ENCODE assay signal across 23 cellular contexts in genomic region chr12:65608319-65608916, GRCh38.
DNase-seq lines count a peak whose midpoint lies in the region; ATAC-seq and TF ChIP-seq lines count a peak whose summit lies in the region.
"Had no signal": no experiment of that assay in that cellular context is flagged by ENCODE, and none has a peak within 500 bp of the region (broad histone marks: within the 10 kb centered on the region; RNA-seq: fewer than 3 reads in every experiment).

No MANE protein-coding gene starts in this region.

- no peaks in the 10 kb centered on the region for H4K20me1 ChIP-seq in hepatocyte (ENCODE audit: insufficient read depth, poor library complexity, severe bottlenecking)

- ATAC-seq in HG03520 (IDR thresholded peaks at IDR 0.05; ENCODE audit: unreplicated experiment): no peak
- ATAC-seq in upper lobe of left lung (ENCODE audit: low FRiP score in 2 of 2): no peak
- ATAC-seq in GM21825 (IDR thresholded peaks at IDR 0.05; ENCODE audit: unreplicated experiment): no peak
- ATAC-seq: activated T-cell treated with anti-CD3 and anti-CD28 coated beads, Interleukin-2, amount 50 U/mL, for 4 hours; gastrocnemius medialis; left ventricle myocardium superior had no signal

- no peaks in the 10 kb centered on the region for H3K9me2 ChIP-seq in hepatocyte (replicated peaks; ENCODE audit: insufficient read depth)

- H2AFZ ChIP-seq in ACC112 (ENCODE audit: low read length, unreplicated experiment) (no peak overlapping the region), hepatocyte (no peak overlapping the region)

- no peak for TF ChIP-seq CTCF in hepatocyte (IDR thresholded peaks at IDR 0.05; ENCODE audit: poor library complexity)
- TF ChIP-seq CTCF in upper lobe of left lung (IDR thresholded peaks at IDR 0.05): no peak

- no peak for TF ChIP-seq EP300 in upper lobe of left lung (IDR thresholded peaks at IDR 0.05)

- no peak for TF ChIP-seq POLR2A in upper lobe of left lung (IDR thresholded peaks at IDR 0.05)

- no peaks in the 10 kb centered on the region for H3K27me3 ChIP-seq in ACC112 (ENCODE audit: insufficient read depth, low read length)
- no peaks in the 10 kb centered on the region for H3K27me3 ChIP-seq in hepatocyte
- H3K27me3 ChIP-seq in upper lobe of left lung: no peaks in the 10 kb centered on the region
- H3K27me3 ChIP-seq: body of pancreas, spleen, vagina had no signal

- H3K27ac ChIP-seq in ACC112 (ENCODE audit: low read depth, low read length): peak overlapping the region; percentile 99
- peak overlapping the region; percentile 61 for H3K27ac ChIP-seq in hepatocyte
- H3K27ac ChIP-seq in upper lobe of left lung: no peak overlapping the region
- H3K27ac ChIP-seq: A549, gastrocnemius medialis, spleen, vagina had no signal

- H3K4me1 ChIP-seq in ACC112 (ENCODE audit: control insufficient read depth, insufficient read depth, low read length, unreplicated experiment) (peaks cover 89% of the 10 kb centered on the region), hepatocyte (ENCODE audit: insufficient read depth) (no peaks in the 10 kb centered on the region), upper lobe of left lung (peaks cover 0 to 7% (median 6%) of the 10 kb centered on the region in 4 donors)
- H3K4me1 ChIP-seq: body of pancreas had no signal

- peaks cover 38% of the 10 kb centered on the region for H3K79me2 ChIP-seq in ACC112 (ENCODE audit: control insufficient read depth, insufficient read depth, low read length, unreplicated experiment)
- no peaks in the 10 kb centered on the region for H3K79me2 ChIP-seq in hepatocyte

- H3K4me3 ChIP-seq in ACC112 (ENCODE audit: low read depth, low read length) (no peak overlapping the region), hepatocyte (no peak overlapping the region), upper lobe of left lung (no peak overlapping the region)
- H3K4me3 ChIP-seq: A549, body of pancreas, gastrocnemius medialis, spleen, vagina had no signal

- H3K9me3 ChIP-seq in hepatocyte (ENCODE audit: low read depth) (no peaks in the 10 kb centered on the region), upper lobe of left lung (peaks cover 0 to 5% (median 0%) of the 10 kb centered on the region in 4 donors)
- H3K9me3 ChIP-seq: body of pancreas, gastrocnemius medialis, vagina had no signal

- WGBS in hepatocyte (ENCODE audit: low lambda C conversion rate, missing lambda C conversion rate): 67% methylated on average over 2 of the region's 2 CpGs
- 93 to 96% methylated on average over 2 of the region's 2 CpGs for WGBS in upper lobe of left lung, 2 donors

- peaks cover 29% of the 10 kb centered on the region for H3K36me3 ChIP-seq in ACC112 (ENCODE audit: insufficient read depth, low read length)
- no peaks in the 10 kb centered on the region for H3K36me3 ChIP-seq in hepatocyte (replicated peaks; ENCODE audit: insufficient read depth, low read depth)
- H3K36me3 ChIP-seq in upper lobe of left lung: no peaks in the 10 kb centered on the region
- H3K36me3 ChIP-seq: gastrocnemius medialis, spleen, vagina had no signal

- peak; percentile 53 for DNase-seq in HT1080 (ENCODE audit: low read depth)
- DNase-seq in amniotic epithelial cell (ENCODE audit: low read depth): peak; percentile 55
- no peak for DNase-seq in hepatocyte (ENCODE audit: low spot score)
- DNase-seq in upper lobe of left lung: no peak
- no peak for DNase-seq in NCI-H1417 treated with DMSO at 0.1 percent for 48 hours (lab: John Stamatoyannopoulos, UW)
- DNase-seq: activated B cell treated with CpG ODN at 0.5 μM for 24 hours; activated CD4-positive, alpha-beta memory T cell treated with anti-CD3 and anti-CD28 coated beads, Interleukin-2, amount 10 ng/mL, durations not matched to agents 7 days and 5 days; activated naive CD4-positive, alpha-beta T cell treated with anti-CD3 and anti-CD28 coated beads, Interleukin-2, amount 10 ng/mL, durations not matched to agents 7 days and 5 days; activated T-cell treated with anti-CD3 and anti-CD28 coated beads, Interleukin-2, amount 50 U/mL, for 4 hours; gastrocnemius medialis; KBM-7; left ventricle myocardium superior; NCI-H2081 treated with DMSO at 0.1 percent for 48 hours; NCI-H510A treated with DMSO at 0.1 percent for 48 hours; spleen; stimulated activated CD4-positive, alpha-beta T cell treated with anti-CD3 and anti-CD28 coated beads, Interleukin-4, amount 100 ng/mL, for 4 hours; T-helper 2 cell had no signal

- H3K4me2 ChIP-seq in hepatocyte: no peak overlapping the region
- H3K4me2 ChIP-seq: A549 had no signal

Comparison
In these comparisons a context has a peak if more than half of its experiments do, and no peak if none do; other contexts are left out.
1. H3K27ac ChIP-seq: peak in ACC112 (single experiment) and hepatocyte (single experiment); none in upper lobe of left lung (0 of 4).
2. DNase-seq: peak in HT1080 (single experiment) and amniotic epithelial cell (single experiment); none in hepatocyte (single experiment), upper lobe of left lung (0 of 2) and NCI-H1417 treated with DMSO at 0.1 percent for 48 hours (single experiment).